ENCODE assay signal across 7 cellular contexts in genomic region chr3:116614795-116615362, GRCh38.
DNase-seq lines count a peak whose midpoint lies in the region; ATAC-seq and TF ChIP-seq lines count a peak whose summit lies in the region.

No MANE protein-coding gene starts in this region.

- no peak overlapping the region for H3K4me3 Mint-ChIP-seq in activated T-cell treated with anti-CD3 and anti-CD28 coated beads, Interleukin-2, amount 50 U/mL, for 4 hours

- POLR2A ChIA-PET in SK-N-SH (lab: Yijun Ruan, JAX), result no interaction called here

- CTCF ChIA-PET in SK-N-SH (lab: Yijun Ruan, JAX), result interaction anchor here (0.6 to 2.0 kb wide), 13 partner anchors 8 to 561 kb away, joined by 3 to 7 read pairs (median 4); no protein-coding TSS in a partner anchor

- ATAC-seq in HG02981 (IDR thresholded peaks at IDR 0.05; ENCODE audit: unreplicated experiment), result peak; percentile 59
- no peak for ATAC-seq in activated T-cell treated with anti-CD3 and anti-CD28 coated beads, Interleukin-2, amount 50 U/mL, for 4 hours

- H3K27ac ChIP-seq in SK-N-SH (ENCODE audit: low read depth in 2 of 2, low read length in 1 of 2) (no peak overlapping the region), neural cell (ENCODE audit: low read length) (no peak overlapping the region)

- H3K9me2 ChIP-seq in SK-N-SH (no peaks in the 10 kb centered on the region), neural cell (ENCODE audit: insufficient read depth, low read length) (no peaks in the 10 kb centered on the region)

- H3K9me3 ChIP-seq in SK-N-SH (no peaks in the 10 kb centered on the region), neural cell (ENCODE audit: low read length) (no peaks in the 10 kb centered on the region)

- H3K27me3 ChIP-seq in SK-N-SH (ENCODE audit: insufficient read depth) (no peaks in the 10 kb centered on the region), neural cell (ENCODE audit: insufficient read depth, low read depth, low read length) (no peaks in the 10 kb centered on the region)

- H4K20me1 ChIP-seq in SK-N-SH (ENCODE audit: insufficient read depth) (no peaks in the 10 kb centered on the region), neural cell (ENCODE audit: insufficient read depth) (no peaks in the 10 kb centered on the region)

- 43% methylated on average over 4 of the region's 4 CpGs for WGBS in SK-N-SH (ENCODE audit: low lambda C conversion rate)

- no peak overlapping the region for H2AFZ ChIP-seq in SK-N-SH (ENCODE audit: low read depth)
- no peak overlapping the region for H2AFZ ChIP-seq in neural cell (ENCODE audit: low read depth, low read length)

- TF ChIP-seq EP300 in SK-N-SH (IDR thresholded peaks at IDR 0.05; ENCODE audit: borderline replicate concordance in 1 of 2, low read depth in 1 of 2, low read length in 1 of 2), result no peak
- no peak for TF ChIP-seq EP300 in neural cell (conservative IDR thresholded peaks at IDR 0.05; ENCODE audit: poor library complexity, severe bottlenecking)

- H3K4me2 ChIP-seq in SK-N-SH, result no peak overlapping the region
- no peak overlapping the region for H3K4me2 ChIP-seq in neural cell (ENCODE audit: low read length)

- TF ChIP-seq CTCF in GM12865 (IDR thresholded peaks at IDR 0.05; ENCODE audit: insufficient read depth, low read depth, low read length, missing control alignments), result peak; percentile 37
- TF ChIP-seq CTCF in SK-N-SH (IDR thresholded peaks at IDR 0.05), result peak; percentile 60
- peak; percentile 25 for TF ChIP-seq CTCF in neural cell (IDR thresholded peaks at IDR 0.05; ENCODE audit: poor library complexity, severe bottlenecking)

- H3K9me3 Mint-ChIP-seq in activated T-cell treated with anti-CD3 and anti-CD28 coated beads, Interleukin-2, amount 50 U/mL, for 4 hours, result peaks cover 2% of the 10 kb centered on the region

- TF ChIP-seq RAD21 in SK-N-SH (IDR thresholded peaks at IDR 0.05; ENCODE audit: low read length), result 0 out of 2 replicates have a peak, but pooled peaks have one; percentile 10
- TF ChIP-seq RAD21 in neural cell (conservative IDR thresholded peaks at IDR 0.05), result no peak

- no peaks in the 10 kb centered on the region for H3K36me3 ChIP-seq in SK-N-SH (replicated peaks in 1 of 2; ENCODE audit: control insufficient read depth in 1 of 2, insufficient read depth in 2 of 2, low read length in 1 of 2)
- no peaks in the 10 kb centered on the region for H3K36me3 ChIP-seq in neural cell (ENCODE audit: insufficient read depth, low read length)

- DNase-seq in GM12865 (ENCODE audit: low read depth) (peak; percentile 4), SK-N-SH (peak; percentile 13), middle frontal gyrus (ENCODE audit: extremely low spot score, low spot score) (no peak)
- DNase-seq in activated T-cell treated with anti-CD3 and anti-CD28 coated beads, Interleukin-2, amount 50 U/mL, for 4 hours, result no peak
- no peak for DNase-seq in stimulated activated CD4-positive, alpha-beta T cell treated with anti-CD3 and anti-CD28 coated beads, Interleukin-12 subunit alpha, Interleukin-12 subunit beta, amount 100 ng/mL, for 4 hours

- peaks cover 0 to 7% of the 10 kb centered on the region in 2 experiments; a peak in 2 of 4 replicates for H3K4me1 ChIP-seq in SK-N-SH (ENCODE audit: control insufficient read depth in 1 of 2, insufficient read depth in 2 of 2, low read depth in 1 of 2, low read length in 1 of 2)

- H3K36me3 Mint-ChIP-seq in activated T-cell treated with anti-CD3 and anti-CD28 coated beads, Interleukin-2, amount 50 U/mL, for 4 hours (ENCODE audit: insufficient read depth), result no peaks in the 10 kb centered on the region

- no peaks in the 10 kb centered on the region for H3K27me3 Mint-ChIP-seq in activated T-cell treated with anti-CD3 and anti-CD28 coated beads, Interleukin-2, amount 50 U/mL, for 4 hours (ENCODE audit: low read depth)

- no peaks in the 10 kb centered on the region for H3F3A ChIP-seq in SK-N-SH (replicated peaks; ENCODE audit: insufficient read depth)
- no peaks in the 10 kb centered on the region for H3F3A ChIP-seq in neural cell (ENCODE audit: insufficient read depth, low read length, poor library complexity, severe bottlenecking)

- no peak overlapping the region for H3K4me3 ChIP-seq in GM12865 (ENCODE audit: low read depth, low read length)
- no peak overlapping the region for H3K4me3 ChIP-seq in SK-N-SH (ENCODE audit: low read depth in 2 of 2, low read length in 1 of 2)
- H3K4me3 ChIP-seq in neural cell (ENCODE audit: low read length), result no peak overlapping the region

- no peak overlapping the region for H3K9ac ChIP-seq in SK-N-SH
- no peak overlapping the region for H3K9ac ChIP-seq in neural cell (ENCODE audit: low read length)

- H3K79me2 ChIP-seq in SK-N-SH (ENCODE audit: insufficient read depth) (no peaks in the 10 kb centered on the region), neural cell (replicated peaks; ENCODE audit: insufficient read depth, low read length) (no peaks in the 10 kb centered on the region)

- no peaks in the 10 kb centered on the region for H3K4me1 Mint-ChIP-seq in activated T-cell treated with anti-CD3 and anti-CD28 coated beads, Interleukin-2, amount 50 U/mL, for 4 hours (ENCODE audit: low read depth)

TF ChIP-seq in SK-N-SH, 30 proteins besides CTCF, POLR2A, EP300 and RAD21:
- TF ChIP-seq MEF2A (IDR thresholded peaks at IDR 0.05; ENCODE audit: borderline replicate concordance, low read depth) (no peak), CHD2 (IDR thresholded peaks at IDR 0.05; ENCODE audit: low read length, partially characterized antibody) (no peak), RFX5 (IDR thresholded peaks at IDR 0.05; ENCODE audit: low read length) (no peak), YY1 (IDR thresholded peaks at IDR 0.05; ENCODE audit: low read depth) (no peak), TCF12 (IDR thresholded peaks at IDR 0.05) (no peak), SMC3 (IDR thresholded peaks at IDR 0.05; ENCODE audit: low read depth, low read length) (no peak), POLR2AphosphoS5 (IDR thresholded peaks at IDR 0.05; ENCODE audit: low read depth, low read length) (no peak), SIN3A (IDR thresholded peaks at IDR 0.05; ENCODE audit: borderline replicate concordance, low read depth, low read length) (no peak), FOXJ3 (CRISPR knock-in tag; IDR thresholded peaks at IDR 0.05) (no peak), RXRA (IDR thresholded peaks at IDR 0.05; ENCODE audit: borderline replicate concordance, low read depth) (no peak), JUND (IDR thresholded peaks at IDR 0.05) (no peak), FOSL2 (IDR thresholded peaks at IDR 0.05; ENCODE audit: borderline replicate concordance, low read depth) (no peak), ELF1 (IDR thresholded peaks at IDR 0.05) (no peak)
- TF ChIP-seq, protein P1, sequence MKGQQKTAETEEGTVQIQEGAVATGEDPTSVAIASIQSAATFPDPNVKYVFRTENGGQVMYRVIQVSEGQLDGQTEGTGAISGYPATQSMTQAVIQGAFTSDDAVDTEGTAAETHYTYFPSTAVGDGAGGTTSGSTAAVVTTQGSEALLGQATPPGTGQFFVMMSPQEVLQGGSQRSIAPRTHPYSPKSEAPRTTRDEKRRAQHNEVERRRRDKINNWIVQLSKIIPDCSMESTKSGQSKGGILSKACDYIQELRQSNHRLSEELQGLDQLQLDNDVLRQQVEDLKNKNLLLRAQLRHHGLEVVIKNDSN (IDR thresholded peaks at IDR 0.05; ENCODE audit: borderline replicate concordance, low read depth), result no peak

TF ChIP-seq in neural cell, 6 proteins besides CTCF, POLR2A, EP300 and RAD21:
- no peak for TF ChIP-seq MXI1 (conservative IDR thresholded peaks at IDR 0.05; ENCODE audit: poor library complexity, severe bottlenecking)
- no peak for TF ChIP-seq SMC3 (conservative IDR thresholded peaks at IDR 0.05; ENCODE audit: poor library complexity)
- TF ChIP-seq EZH2 (IDR thresholded peaks at IDR 0.05; ENCODE audit: borderline replicate concordance, insufficient read depth, low read length, poor library complexity, severe bottlenecking), result no peak
- TF ChIP-seq TAF1 (IDR thresholded peaks at IDR 0.05; ENCODE audit: low read depth), result no peak
- TF ChIP-seq POLR2AphosphoS5 (IDR thresholded peaks at IDR 0.05), result no peak
- TF ChIP-seq, protein P2, sequence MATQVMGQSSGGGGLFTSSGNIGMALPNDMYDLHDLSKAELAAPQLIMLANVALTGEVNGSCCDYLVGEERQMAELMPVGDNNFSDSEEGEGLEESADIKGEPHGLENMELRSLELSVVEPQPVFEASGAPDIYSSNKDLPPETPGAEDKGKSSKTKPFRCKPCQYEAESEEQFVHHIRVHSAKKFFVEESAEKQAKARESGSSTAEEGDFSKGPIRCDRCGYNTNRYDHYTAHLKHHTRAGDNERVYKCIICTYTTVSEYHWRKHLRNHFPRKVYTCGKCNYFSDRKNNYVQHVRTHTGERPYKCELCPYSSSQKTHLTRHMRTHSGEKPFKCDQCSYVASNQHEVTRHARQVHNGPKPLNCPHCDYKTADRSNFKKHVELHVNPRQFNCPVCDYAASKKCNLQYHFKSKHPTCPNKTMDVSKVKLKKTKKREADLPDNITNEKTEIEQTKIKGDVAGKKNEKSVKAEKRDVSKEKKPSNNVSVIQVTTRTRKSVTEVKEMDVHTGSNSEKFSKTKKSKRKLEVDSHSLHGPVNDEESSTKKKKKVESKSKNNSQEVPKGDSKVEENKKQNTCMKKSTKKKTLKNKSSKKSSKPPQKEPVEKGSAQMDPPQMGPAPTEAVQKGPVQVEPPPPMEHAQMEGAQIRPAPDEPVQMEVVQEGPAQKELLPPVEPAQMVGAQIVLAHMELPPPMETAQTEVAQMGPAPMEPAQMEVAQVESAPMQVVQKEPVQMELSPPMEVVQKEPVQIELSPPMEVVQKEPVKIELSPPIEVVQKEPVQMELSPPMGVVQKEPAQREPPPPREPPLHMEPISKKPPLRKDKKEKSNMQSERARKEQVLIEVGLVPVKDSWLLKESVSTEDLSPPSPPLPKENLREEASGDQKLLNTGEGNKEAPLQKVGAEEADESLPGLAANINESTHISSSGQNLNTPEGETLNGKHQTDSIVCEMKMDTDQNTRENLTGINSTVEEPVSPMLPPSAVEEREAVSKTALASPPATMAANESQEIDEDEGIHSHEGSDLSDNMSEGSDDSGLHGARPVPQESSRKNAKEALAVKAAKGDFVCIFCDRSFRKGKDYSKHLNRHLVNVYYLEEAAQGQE (IDR thresholded peaks at IDR 0.05; ENCODE audit: borderline replicate concordance), result no peak

Comparison
In these comparisons a context has a peak if more than half of its experiments do, and no peak if none do; other contexts are left out.
1. DNase-seq: peak in GM12865 (single experiment) and SK-N-SH (single experiment); none in activated T-cell treated with anti-CD3 and anti-CD28 coated beads, Interleukin-2, amount 50 U/mL, for 4 hours (single experiment), middle frontal gyrus (single experiment) and stimulated activated CD4-positive, alpha-beta T cell treated with anti-CD3 and anti-CD28 coated beads, Interleukin-12 subunit alpha, Interleukin-12 subunit beta, amount 100 ng/mL, for 4 hours (single experiment).
2. Peak in every context shown above with its lines, with median percentiles within 50 percentile points of each other: CTCF ChIP-seq.